Comparison of ENCODE assay signal across 9 cellular contexts in genomic region chr1:165897326-165898303, GRCh38.
DNase-seq lines count a peak whose midpoint lies in the region; ATAC-seq and TF ChIP-seq lines count a peak whose summit lies in the region.
"Had no signal": no experiment of that assay in that cellular context is flagged by ENCODE, and none has a peak within 500 bp of the region (broad histone marks: within the 10 kb centered on the region; RNA-seq: fewer than 3 reads in every experiment).

No MANE protein-coding gene starts in this region.

- H3K36me3 ChIP-seq in ACC112 (ENCODE audit: insufficient read depth, low read length) = 0 out of 2 replicates have a peak, but pooled peaks cover 4% of the 10 kb centered on the region
- peaks cover under 1% of the 10 kb centered on the region for H3K36me3 ChIP-seq in right atrium auricular region

- no peak overlapping the region; the same call in 1 of the 2 replicates for H3K4me3 ChIP-seq in ACC112 (ENCODE audit: low read depth, low read length)
- H3K4me3 ChIP-seq in right atrium auricular region = no peak overlapping the region

- H2AFZ ChIP-seq in ACC112 (ENCODE audit: low read length, unreplicated experiment) = no peak overlapping the region

- CTCF ChIA-PET in activated CD8-positive, alpha-beta T cell treated with anti-CD3 and anti-CD28 coated beads, Interleukin-2, amount 10 ng/mL, durations not matched to agents 7 days and 5 days (lab: Charles Lee) = interaction anchor here (1.1 to 2.2 kb wide), 3 partner anchors 26 to 69 kb away, joined by 3 to 8 read pairs (median 5); no protein-coding TSS in a partner anchor

- H3K9me3 Mint-ChIP-seq in activated CD8-positive, alpha-beta T cell treated with anti-CD3 and anti-CD28 coated beads, Interleukin-2, amount 10 ng/mL, durations not matched to agents 7 days and 5 days (ENCODE audit: insufficient read depth) = no peaks in the 10 kb centered on the region

- H3K27ac Mint-ChIP-seq in activated CD8-positive, alpha-beta T cell treated with anti-CD3 and anti-CD28 coated beads, Interleukin-2, amount 10 ng/mL, durations not matched to agents 7 days and 5 days = peak overlapping the region; percentile 56

- POLR2A ChIA-PET in activated CD8-positive, alpha-beta T cell treated with anti-CD3 and anti-CD28 coated beads, Interleukin-2, amount 10 ng/mL, durations not matched to agents 7 days and 5 days (lab: Charles Lee) = interaction anchor here (1.2 kb wide), 1 partner anchor 128 kb away, joined by 3 read pairs; no protein-coding TSS in a partner anchor

- no peak for DNase-seq in activated CD8-positive, alpha-beta T cell treated with anti-CD3 and anti-CD28 coated beads, Interleukin-2, amount 10 ng/mL, durations not matched to agents 7 days and 5 days
- no peak for DNase-seq in right atrium auricular region (ENCODE audit: low spot score)
- no peak for DNase-seq in NAMALWA (ENCODE audit: low spot score)
- DNase-seq in NCI-H2196 (lab: John Stamatoyannopoulos, UW; ENCODE audit: unreplicated experiment) = no peak
- no peak for DNase-seq in NCI-H510A treated with DMSO at 0.1 percent for 48 hours (lab: John Stamatoyannopoulos, UW)

- peak; percentile 79 for ATAC-seq in GM18868 (IDR thresholded peaks at IDR 0.05; ENCODE audit: unreplicated experiment)
- ATAC-seq in activated CD8-positive, alpha-beta T cell treated with anti-CD3 and anti-CD28 coated beads, Interleukin-2, amount 10 ng/mL, durations not matched to agents 7 days and 5 days = no peak
- no peak for ATAC-seq in HG02973 (IDR thresholded peaks at IDR 0.05; ENCODE audit: unreplicated experiment)

- H3K79me2 ChIP-seq in ACC112 (ENCODE audit: control insufficient read depth, insufficient read depth, low read length, unreplicated experiment) = peaks cover 37% of the 10 kb centered on the region

- H3K4me1 Mint-ChIP-seq in activated CD8-positive, alpha-beta T cell treated with anti-CD3 and anti-CD28 coated beads, Interleukin-2, amount 10 ng/mL, durations not matched to agents 7 days and 5 days (ENCODE audit: low read depth) = peaks cover 16% of the 10 kb centered on the region

- TF ChIP-seq CTCF in right atrium auricular region (IDR thresholded peaks at IDR 0.05) = no peak

- H3K4me3 Mint-ChIP-seq in activated CD8-positive, alpha-beta T cell treated with anti-CD3 and anti-CD28 coated beads, Interleukin-2, amount 10 ng/mL, durations not matched to agents 7 days and 5 days = no peak overlapping the region

- H3K27ac ChIP-seq in ACC112 (ENCODE audit: low read depth, low read length) (peak overlapping the region; percentile 92), right atrium auricular region (peak overlapping the region; percentile 63 to 69)
- H3K27ac ChIP-seq: C4-2B had no signal

- peaks cover 4% of the 10 kb centered on the region for H3K36me3 Mint-ChIP-seq in activated CD8-positive, alpha-beta T cell treated with anti-CD3 and anti-CD28 coated beads, Interleukin-2, amount 10 ng/mL, durations not matched to agents 7 days and 5 days (ENCODE audit: low read depth)

- no peaks in the 10 kb centered on the region for H3K27me3 Mint-ChIP-seq in activated CD8-positive, alpha-beta T cell treated with anti-CD3 and anti-CD28 coated beads, Interleukin-2, amount 10 ng/mL, durations not matched to agents 7 days and 5 days (ENCODE audit: low read depth)

- no peaks in the 10 kb centered on the region for H3K9me3 ChIP-seq in right atrium auricular region

- H3K4me1 ChIP-seq in ACC112 (ENCODE audit: control insufficient read depth, insufficient read depth, low read length, unreplicated experiment) (peaks cover 54% of the 10 kb centered on the region), right atrium auricular region (peaks cover 0 to 61% of the 10 kb centered on the region in 2 donors)

- H3K27me3 ChIP-seq in ACC112 (ENCODE audit: insufficient read depth, low read length) (no peaks in the 10 kb centered on the region), right atrium auricular region (no peaks in the 10 kb centered on the region)
